Comparison of ENCODE assay signal across 19 cellular contexts in the genomic region with DNA sequence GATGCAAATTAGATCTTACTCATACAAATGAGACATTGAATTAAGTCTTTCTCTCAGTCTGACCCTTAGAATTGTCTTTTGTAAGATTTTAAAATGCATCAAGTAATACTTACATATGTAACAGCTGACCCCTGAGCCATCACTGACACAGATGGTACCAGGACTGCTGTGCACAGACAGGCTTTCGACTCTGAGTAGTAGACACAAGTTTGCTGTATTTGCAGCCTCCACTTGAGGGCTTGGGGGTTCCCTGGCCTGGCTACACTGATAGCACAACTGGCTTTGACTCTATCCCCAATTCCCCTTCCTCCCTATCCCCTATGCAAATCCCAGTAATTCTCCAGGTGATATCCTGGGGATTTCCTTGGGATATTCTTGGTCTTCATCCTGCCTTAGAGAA.
DNase-seq lines count a peak whose midpoint lies in the region; ATAC-seq and TF ChIP-seq lines count a peak whose summit lies in the region.
"Had no signal": no experiment of that assay in that cellular context is flagged by ENCODE, and none has a peak within 500 bp of the region (broad histone marks: within the 10 kb centered on the region; RNA-seq: fewer than 3 reads in every experiment).

No MANE protein-coding gene starts in this region.

- H3K79me2 ChIP-seq in GM23338 (replicated peaks; ENCODE audit: insufficient read depth) = no peaks in the 10 kb centered on the region

- POLR2A ChIA-PET in activated B cell treated with CpG ODN at 0.5 μM for 24 hours (lab: Charles Lee) = interaction anchor here (0.6 kb wide), 1 partner anchor 56 kb away, joined by 3 read pairs; no protein-coding TSS in a partner anchor
- POLR2A ChIA-PET in activated CD4-positive, alpha-beta T cell treated with anti-CD3 and anti-CD28 coated beads for 36 hours (lab: Charles Lee) = no interaction called here

- H3K4me1 Mint-ChIP-seq in GM23338 = no peaks in the 10 kb centered on the region
- peaks cover 21% of the 10 kb centered on the region for H3K4me1 Mint-ChIP-seq in activated B cell treated with CpG ODN at 0.5 μM for 24 hours
- H3K4me1 Mint-ChIP-seq in activated CD4-positive, alpha-beta T cell treated with anti-CD3 and anti-CD28 coated beads for 36 hours = no peaks in the 10 kb centered on the region
- H3K4me1 Mint-ChIP-seq in activated naive CD8-positive, alpha-beta T cell treated with anti-CD3 and anti-CD28 coated beads for 36 hours = no peaks in the 10 kb centered on the region
- H3K4me1 Mint-ChIP-seq: CD4-positive, alpha-beta memory T cell; H9 had no signal

- intact Hi-C loops in activated B cell treated with CpG ODN at 0.5 μM for 24 hours (cut with micrococcal nuclease) (no loop called here), lower lobe of right lung (cut with DNase I) (no loop called here), upper lobe of right lung (cut with DNase I) (no loop called here)
- intact Hi-C loops in activated CD4-positive, alpha-beta T cell treated with anti-CD3 and anti-CD28 coated beads for 36 hours (cut with DNase I, micrococcal nuclease) = no loop called here

- ATAC-seq in GM23338 = no peak
- ATAC-seq in activated B cell treated with CpG ODN at 0.5 μM for 24 hours (ENCODE audit: low read depth) = no peak
- no peak for ATAC-seq in activated CD4-positive, alpha-beta T cell treated with anti-CD3 and anti-CD28 coated beads for 36 hours
- ATAC-seq in lower lobe of right lung = no peak
- ATAC-seq in upper lobe of right lung = no peak
- ATAC-seq: A549, GM12878, HCT116 had no signal

- no peak for TF ChIP-seq CTCF in GM12875 (IDR thresholded peaks at IDR 0.05; ENCODE audit: borderline replicate concordance, insufficient read depth, low read depth, low read length)
- TF ChIP-seq CTCF in GM23338 (conservative IDR thresholded peaks at IDR 0.05; ENCODE audit: low read depth in 2 of 2) = no peak
- TF ChIP-seq CTCF in activated B cell treated with CpG ODN at 0.5 μM for 24 hours (IDR thresholded peaks at IDR 0.05) = no peak
- no peak for TF ChIP-seq CTCF in lower lobe of right lung (IDR thresholded peaks at IDR 0.05)
- TF ChIP-seq CTCF in upper lobe of right lung (IDR thresholded peaks at IDR 0.05) = no peak

- no peaks in the 10 kb centered on the region for H3K36me3 ChIP-seq in GM23338 (ENCODE audit: insufficient read depth)
- H3K36me3 ChIP-seq in lower lobe of right lung = no peaks in the 10 kb centered on the region
- H3K36me3 ChIP-seq in upper lobe of right lung = no peaks in the 10 kb centered on the region

- no peaks in the 10 kb centered on the region for H3K9me3 ChIP-seq in lower lobe of right lung
- no peaks in the 10 kb centered on the region for H3K9me3 ChIP-seq in upper lobe of right lung
- H3K9me3 ChIP-seq: A549, Caco-2 had no signal

- CTCF ChIA-PET in activated B cell treated with CpG ODN at 0.5 μM for 24 hours (lab: Charles Lee) = no interaction called here
- CTCF ChIA-PET in activated CD4-positive, alpha-beta T cell treated with anti-CD3 and anti-CD28 coated beads for 36 hours (lab: Charles Lee) = interaction anchor here (1.3 to 3.2 kb wide), 4 partner anchors 8 to 24 kb away, joined by 3 to 17 read pairs (median 7); no protein-coding TSS in a partner anchor

- no peaks in the 10 kb centered on the region for H3K4me1 ChIP-seq in GM23338 (ENCODE audit: insufficient read depth)
- H3K4me1 ChIP-seq in lower lobe of right lung = no peaks in the 10 kb centered on the region
- H3K4me1 ChIP-seq in upper lobe of right lung = no peaks in the 10 kb centered on the region
- H3K4me1 ChIP-seq: A549, Caco-2 had no signal

- H3K27ac Mint-ChIP-seq in GM23338 (0 out of 2 replicates have a peak overlapping the region, but pooled peaks have one; percentile 12), activated B cell treated with CpG ODN at 0.5 μM for 24 hours (peak overlapping the region; percentile 35)
- no peak overlapping the region for H3K27ac Mint-ChIP-seq in activated CD4-positive, alpha-beta T cell treated with anti-CD3 and anti-CD28 coated beads for 36 hours
- H3K27ac Mint-ChIP-seq in activated naive CD8-positive, alpha-beta T cell treated with anti-CD3 and anti-CD28 coated beads for 36 hours = no peak overlapping the region
- H3K27ac Mint-ChIP-seq: CD4-positive, alpha-beta memory T cell; H9 had no signal

- peak overlapping the region; percentile 42 for H3K4me3 ChIP-seq in GM12875 (ENCODE audit: low read depth, low read length)
- no peak overlapping the region for H3K4me3 ChIP-seq in GM23338
- H3K4me3 ChIP-seq in lower lobe of right lung = no peak overlapping the region
- H3K4me3 ChIP-seq in upper lobe of right lung = no peak overlapping the region
- H3K4me3 ChIP-seq: A549, GM12878 had no signal

- DNase-seq in GM23338 (ENCODE audit: low spot score) (no peak), activated B cell treated with CpG ODN at 0.5 μM for 24 hours (no peak), lower lobe of right lung (no peak), upper lobe of right lung (no peak)
- no peak for DNase-seq in activated CD4-positive, alpha-beta T cell treated with anti-CD3 and anti-CD28 coated beads for 36 hours
- no peak for DNase-seq in activated naive CD8-positive, alpha-beta T cell treated with anti-CD3 and anti-CD28 coated beads for 36 hours
- DNase-seq: 8988T; ACHN; AML-193; C1 segment of cervical spinal cord; Caco-2; CD4-positive, alpha-beta memory T cell; DMS153; DND-41; H9 had no signal

- H3K27me3 ChIP-seq in GM23338 (ENCODE audit: insufficient read depth) (no peaks in the 10 kb centered on the region), lower lobe of right lung (ENCODE audit: low read depth) (no peaks in the 10 kb centered on the region), upper lobe of right lung (no peaks in the 10 kb centered on the region)

- no peak overlapping the region for H3K4me2 ChIP-seq in GM23338
- H3K4me2 ChIP-seq: A549 had no signal

- H3K27me3 Mint-ChIP-seq in GM23338 (ENCODE audit: insufficient read depth, low read depth, poor library complexity) = peaks cover under 1% of the 10 kb centered on the region
- H3K27me3 Mint-ChIP-seq in activated B cell treated with CpG ODN at 0.5 μM for 24 hours = no peaks in the 10 kb centered on the region
- peaks cover 10% of the 10 kb centered on the region for H3K27me3 Mint-ChIP-seq in activated CD4-positive, alpha-beta T cell treated with anti-CD3 and anti-CD28 coated beads for 36 hours
- peaks cover 15% of the 10 kb centered on the region for H3K27me3 Mint-ChIP-seq in activated naive CD8-positive, alpha-beta T cell treated with anti-CD3 and anti-CD28 coated beads for 36 hours

- no peak overlapping the region for H3K4me3 Mint-ChIP-seq in GM23338
- H3K4me3 Mint-ChIP-seq in activated B cell treated with CpG ODN at 0.5 μM for 24 hours = no peak overlapping the region
- no peak overlapping the region for H3K4me3 Mint-ChIP-seq in activated CD4-positive, alpha-beta T cell treated with anti-CD3 and anti-CD28 coated beads for 36 hours
- H3K4me3 Mint-ChIP-seq in activated naive CD8-positive, alpha-beta T cell treated with anti-CD3 and anti-CD28 coated beads for 36 hours = no peak overlapping the region
- H3K4me3 Mint-ChIP-seq: CD4-positive, alpha-beta memory T cell; H9 had no signal

- H4K20me1 ChIP-seq in GM23338 (replicated peaks; ENCODE audit: insufficient read depth) = no peaks in the 10 kb centered on the region

- no peaks in the 10 kb centered on the region for H3K9me2 ChIP-seq in GM23338 (ENCODE audit: insufficient read depth)

- H3K27ac ChIP-seq in GM23338 (ENCODE audit: low read depth) (no peak overlapping the region), lower lobe of right lung (no peak overlapping the region), upper lobe of right lung (no peak overlapping the region)
- H3K27ac ChIP-seq: A549 had no signal

- H3F3A ChIP-seq in GM23338 (replicated peaks; ENCODE audit: low read depth) = no peaks in the 10 kb centered on the region

- no peak overlapping the region for H2AFZ ChIP-seq in GM23338

- H3K9me3 Mint-ChIP-seq in GM23338 (no peaks in the 10 kb centered on the region), activated B cell treated with CpG ODN at 0.5 μM for 24 hours (no peaks in the 10 kb centered on the region)
- no peaks in the 10 kb centered on the region for H3K9me3 Mint-ChIP-seq in activated CD4-positive, alpha-beta T cell treated with anti-CD3 and anti-CD28 coated beads for 36 hours (ENCODE audit: low read depth)
- no peaks in the 10 kb centered on the region for H3K9me3 Mint-ChIP-seq in activated naive CD8-positive, alpha-beta T cell treated with anti-CD3 and anti-CD28 coated beads for 36 hours
- H3K9me3 Mint-ChIP-seq: CD4-positive, alpha-beta memory T cell had no signal

- H3K36me3 Mint-ChIP-seq in GM23338 (ENCODE audit: low read depth) (no peaks in the 10 kb centered on the region), activated B cell treated with CpG ODN at 0.5 μM for 24 hours (ENCODE audit: low read depth) (no peaks in the 10 kb centered on the region)
- no peaks in the 10 kb centered on the region for H3K36me3 Mint-ChIP-seq in activated CD4-positive, alpha-beta T cell treated with anti-CD3 and anti-CD28 coated beads for 36 hours (ENCODE audit: low read depth)
- no peaks in the 10 kb centered on the region for H3K36me3 Mint-ChIP-seq in activated naive CD8-positive, alpha-beta T cell treated with anti-CD3 and anti-CD28 coated beads for 36 hours
- H3K36me3 Mint-ChIP-seq: CD4-positive, alpha-beta memory T cell had no signal

TF ChIP-seq in GM23338, 12 proteins besides CTCF, POLR2A, EP300 and RAD21 (continues in another document):
- TF ChIP-seq, protein P1, sequence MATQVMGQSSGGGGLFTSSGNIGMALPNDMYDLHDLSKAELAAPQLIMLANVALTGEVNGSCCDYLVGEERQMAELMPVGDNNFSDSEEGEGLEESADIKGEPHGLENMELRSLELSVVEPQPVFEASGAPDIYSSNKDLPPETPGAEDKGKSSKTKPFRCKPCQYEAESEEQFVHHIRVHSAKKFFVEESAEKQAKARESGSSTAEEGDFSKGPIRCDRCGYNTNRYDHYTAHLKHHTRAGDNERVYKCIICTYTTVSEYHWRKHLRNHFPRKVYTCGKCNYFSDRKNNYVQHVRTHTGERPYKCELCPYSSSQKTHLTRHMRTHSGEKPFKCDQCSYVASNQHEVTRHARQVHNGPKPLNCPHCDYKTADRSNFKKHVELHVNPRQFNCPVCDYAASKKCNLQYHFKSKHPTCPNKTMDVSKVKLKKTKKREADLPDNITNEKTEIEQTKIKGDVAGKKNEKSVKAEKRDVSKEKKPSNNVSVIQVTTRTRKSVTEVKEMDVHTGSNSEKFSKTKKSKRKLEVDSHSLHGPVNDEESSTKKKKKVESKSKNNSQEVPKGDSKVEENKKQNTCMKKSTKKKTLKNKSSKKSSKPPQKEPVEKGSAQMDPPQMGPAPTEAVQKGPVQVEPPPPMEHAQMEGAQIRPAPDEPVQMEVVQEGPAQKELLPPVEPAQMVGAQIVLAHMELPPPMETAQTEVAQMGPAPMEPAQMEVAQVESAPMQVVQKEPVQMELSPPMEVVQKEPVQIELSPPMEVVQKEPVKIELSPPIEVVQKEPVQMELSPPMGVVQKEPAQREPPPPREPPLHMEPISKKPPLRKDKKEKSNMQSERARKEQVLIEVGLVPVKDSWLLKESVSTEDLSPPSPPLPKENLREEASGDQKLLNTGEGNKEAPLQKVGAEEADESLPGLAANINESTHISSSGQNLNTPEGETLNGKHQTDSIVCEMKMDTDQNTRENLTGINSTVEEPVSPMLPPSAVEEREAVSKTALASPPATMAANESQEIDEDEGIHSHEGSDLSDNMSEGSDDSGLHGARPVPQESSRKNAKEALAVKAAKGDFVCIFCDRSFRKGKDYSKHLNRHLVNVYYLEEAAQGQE (IDR thresholded peaks at IDR 0.05; ENCODE audit: unreplicated experiment) = no peak

Comparison
In these comparisons a context has a peak if more than half of its experiments do, and no peak if none do; other contexts are left out.
1. H3K27ac Mint-ChIP-seq: peak in GM23338 (single experiment) and activated B cell treated with CpG ODN at 0.5 μM for 24 hours (single experiment); none in activated CD4-positive, alpha-beta T cell treated with anti-CD3 and anti-CD28 coated beads for 36 hours (single experiment) and activated naive CD8-positive, alpha-beta T cell treated with anti-CD3 and anti-CD28 coated beads for 36 hours (single experiment).